In genomic region chr6:108002365-108003221, GRCh38 we compare ENCODE assay signal across 9 cellular contexts. TPM values are rescaled to one million over a fixed set of nuclear protein-coding genes. Genes with fewer than 3 reads are reported as not detected.
DNase-seq lines count a peak whose midpoint lies in the region; TF ChIP-seq lines count a peak whose summit lies in the region.
"Had no signal": no experiment of that assay in that cellular context is flagged by ENCODE, and none has a peak within 500 bp of the region (broad histone marks: within the 10 kb centered on the region; RNA-seq: fewer than 3 reads in every experiment).

No MANE protein-coding gene starts in this region.

- H3K27me3 ChIP-seq in endodermal cell (ENCODE audit: control insufficient read depth, insufficient read depth, low read length, poor library complexity, severe bottlenecking) (no peaks in the 10 kb centered on the region), mucosa of stomach (ENCODE audit: control insufficient read depth, insufficient read depth, low read length) (no peaks in the 10 kb centered on the region)

- H3K27ac Mint-ChIP-seq in endodermal cell, result no peak overlapping the region
- no peak overlapping the region for H3K27ac Mint-ChIP-seq in activated T-cell treated with anti-CD3 and anti-CD28 coated beads, Interleukin-2, amount 50 U/mL, for 24 hours

- 42 to 67% methylated on average over 6 to 8 of the region's 9 CpGs for WGBS in endodermal cell (ENCODE audit: insufficient coverage in 1 of 2, insufficient read length in 1 of 2), 2 experiments

- DNase-seq in D341Med (ENCODE audit: low spot score) (peak; percentile 74), NCI-H748 (lab: John Stamatoyannopoulos, UW; ENCODE audit: unreplicated experiment) (peak; percentile 77), endodermal cell (peak; percentile 63), DMS79 treated with DMSO at 0.1 percent for 48 hours (lab: John Stamatoyannopoulos, UW) (no peak)
- DNase-seq in activated T-cell treated with anti-CD3 and anti-CD28 coated beads, Interleukin-2, amount 50 U/mL, for 24 hours, result no peak
- DNase-seq in stimulated activated CD4-positive, alpha-beta T cell treated with anti-CD3 and anti-CD28 coated beads, Interleukin-2, amount 100 ng/mL, for 24 hours, result no peak
- no peak for DNase-seq in NK-92 treated with Interleukin-12 subunit alpha and Interleukin-12 subunit beta, amount 100 ng/mL, for 24 hours (lab: John Stamatoyannopoulos, UW)
- DNase-seq: GF-D8 had no signal

- no peak overlapping the region for H3K4me3 Mint-ChIP-seq in endodermal cell
- H3K4me3 Mint-ChIP-seq in activated T-cell treated with anti-CD3 and anti-CD28 coated beads, Interleukin-2, amount 50 U/mL, for 24 hours, result no peak overlapping the region

- peaks cover 4% of the 10 kb centered on the region for H3K9me3 Mint-ChIP-seq in endodermal cell
- H3K9me3 Mint-ChIP-seq in activated T-cell treated with anti-CD3 and anti-CD28 coated beads, Interleukin-2, amount 50 U/mL, for 24 hours, result no peaks in the 10 kb centered on the region

- H3K4me1 ChIP-seq in endodermal cell (ENCODE audit: control insufficient read depth, insufficient read depth, low read length) (no peaks in the 10 kb centered on the region), mucosa of stomach (ENCODE audit: control insufficient read depth, insufficient read depth, low read length) (peaks cover 17% of the 10 kb centered on the region)

- peaks cover 15% of the 10 kb centered on the region for H3K4me1 Mint-ChIP-seq in endodermal cell
- no peaks in the 10 kb centered on the region for H3K4me1 Mint-ChIP-seq in activated T-cell treated with anti-CD3 and anti-CD28 coated beads, Interleukin-2, amount 50 U/mL, for 24 hours (ENCODE audit: low read depth)

- H3K27ac ChIP-seq in endodermal cell (ENCODE audit: low read depth, low read length), result peak overlapping the region; percentile 50

- peaks cover 7% of the 10 kb centered on the region for H3K27me3 Mint-ChIP-seq in endodermal cell (ENCODE audit: insufficient read depth)
- H3K27me3 Mint-ChIP-seq in activated T-cell treated with anti-CD3 and anti-CD28 coated beads, Interleukin-2, amount 50 U/mL, for 24 hours, result no peaks in the 10 kb centered on the region

- TF ChIP-seq CTCF in endodermal cell (conservative IDR thresholded peaks at IDR 0.05), result no peak

- H3K36me3 ChIP-seq in endodermal cell (ENCODE audit: control insufficient read depth, insufficient read depth, low read length), result no peaks in the 10 kb centered on the region
- no peaks in the 10 kb centered on the region for H3K36me3 ChIP-seq in mucosa of stomach (ENCODE audit: control insufficient read depth, insufficient read depth, low read length)

- H3K9ac ChIP-seq in endodermal cell (ENCODE audit: extremely low read depth, low read length, poor library complexity, severe bottlenecking), result no peak overlapping the region
- peak overlapping the region; percentile 7 for H3K9ac ChIP-seq in mucosa of stomach (ENCODE audit: low read length)

- H3K9me3 ChIP-seq in endodermal cell (ENCODE audit: control insufficient read depth, low read length) (no peaks in the 10 kb centered on the region), mucosa of stomach (ENCODE audit: control insufficient read depth, low read length) (no peaks in the 10 kb centered on the region)

- no peak overlapping the region for H3K4me3 ChIP-seq in endodermal cell (ENCODE audit: low read length)
- H3K4me3 ChIP-seq in mucosa of stomach (ENCODE audit: low read length), result peak overlapping the region; percentile 0

- no peaks in the 10 kb centered on the region for H3K36me3 Mint-ChIP-seq in endodermal cell (ENCODE audit: low read depth)
- H3K36me3 Mint-ChIP-seq in activated T-cell treated with anti-CD3 and anti-CD28 coated beads, Interleukin-2, amount 50 U/mL, for 24 hours (ENCODE audit: low read depth), result no peaks in the 10 kb centered on the region

RNA-seq across cellular contexts. Expression of gene SEC63, which starts 44.6 kb away (rescaled TPM):
- total RNA-seq in endodermal cell, result 10 to 100 TPM; 65.7 to 74.8 TPM
- polyA plus RNA-seq in endodermal cell (2013, experiment 1 of 2), result 60.9 TPM
- 56.4 TPM for polyA plus RNA-seq in endodermal cell (2013, experiment 2 of 2)

Comparison
In these comparisons a context has a peak if more than half of its experiments do, and no peak if none do; other contexts are left out.
1. DNase-seq: peak in D341Med (single experiment), NCI-H748 (single experiment) and endodermal cell (single experiment); none in activated T-cell treated with anti-CD3 and anti-CD28 coated beads, Interleukin-2, amount 50 U/mL, for 24 hours (single experiment), stimulated activated CD4-positive, alpha-beta T cell treated with anti-CD3 and anti-CD28 coated beads, Interleukin-2, amount 100 ng/mL, for 24 hours (0 of 2), NK-92 treated with Interleukin-12 subunit alpha and Interleukin-12 subunit beta, amount 100 ng/mL, for 24 hours (single experiment) and DMS79 treated with DMSO at 0.1 percent for 48 hours (single experiment).